12 cellular contexts compared by ENCODE assay signal in the genomic region with DNA sequence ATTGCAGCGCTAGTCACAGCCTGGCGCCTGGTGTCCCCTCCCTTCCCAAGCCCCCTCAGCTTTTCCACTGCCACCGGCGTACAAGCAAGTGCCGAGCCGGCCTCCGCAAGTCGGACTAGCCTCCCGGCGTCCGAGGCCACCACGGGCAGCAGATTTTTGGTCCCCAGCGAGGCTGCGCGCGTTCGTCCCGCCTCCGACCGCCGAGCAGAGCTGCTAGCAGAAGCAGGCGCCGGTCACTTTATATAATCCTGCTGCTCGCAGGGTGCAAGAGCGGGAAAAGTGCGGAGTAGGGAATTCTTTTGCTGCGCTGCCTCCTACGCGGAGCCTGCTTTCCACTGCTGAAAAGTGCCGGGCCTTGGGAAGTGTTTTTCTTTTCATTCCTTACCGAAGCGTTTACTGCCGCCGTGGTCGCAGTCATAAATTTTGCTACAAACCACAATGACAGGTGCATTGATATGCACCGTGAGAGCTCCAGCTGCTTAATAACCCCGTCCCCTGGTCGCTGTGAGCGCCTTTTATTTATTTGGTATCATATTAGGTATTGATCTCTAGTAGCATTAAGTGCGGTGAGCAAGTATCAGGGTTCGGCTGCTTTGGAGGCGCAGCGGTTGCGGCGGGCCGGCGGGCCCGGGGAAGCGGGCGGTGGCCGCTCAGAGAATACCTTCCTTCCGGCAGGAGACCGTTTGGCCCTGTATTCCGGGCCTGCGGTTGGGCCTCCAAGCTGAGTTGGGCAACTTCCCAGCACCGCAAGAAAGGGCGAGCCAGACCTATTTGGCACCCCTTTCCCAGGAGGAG. TPM values are rescaled to one million over a fixed set of nuclear protein-coding genes. Genes with fewer than 3 reads are reported as not detected.
DNase-seq lines count a peak whose midpoint lies in the region; FAIRE-seq and TF ChIP-seq lines count a peak whose summit lies in the region.
"Had no signal": no experiment of that assay in that cellular context is flagged by ENCODE, and none has a peak within 500 bp of the region (broad histone marks: within the 10 kb centered on the region; RNA-seq: fewer than 3 reads in every experiment).

No MANE protein-coding gene starts in this region.

- intact Hi-C loops in kidney (cut with DNase I), result no loop called here
- intact Hi-C loops in tibial artery (cut with DNase I; ENCODE audit: low total_unique reads), result no loop called here

- H3K4me3 Mint-ChIP-seq in activated T-cell treated with anti-CD3 and anti-CD28 coated beads, Interleukin-2, amount 50 U/mL, for 24 hours, result peak overlapping the region; percentile 36
- H3K4me3 Mint-ChIP-seq: activated B cell treated with CpG ODN at 0.5 μM for 24 hours had no signal

- no peak for FAIRE-seq in kidney (lab: Jason Lieb, UNC)
- FAIRE-seq: D721Med had no signal

- peak overlapping the region; percentile 90 to 95 for H3K27ac ChIP-seq in kidney (ENCODE audit: low read depth in 2 of 2, low read length in 2 of 2)
- no peak overlapping the region for H3K27ac ChIP-seq in tibial artery

- peaks cover 7 to 13% of the 10 kb centered on the region in 2 donors for H3K4me1 ChIP-seq in kidney (ENCODE audit: control insufficient read depth in 1 of 2, insufficient read depth in 1 of 2, low read depth in 1 of 2, low read length in 2 of 2)
- H3K4me1 ChIP-seq in tibial artery, result peaks cover 0 to 41% (median 22%) of the 10 kb centered on the region in 4 donors

- peak overlapping the region; percentile 26 to 70 for H3K9ac ChIP-seq in kidney (ENCODE audit: low read length in 2 of 2)

- in situ Hi-C loops in GM13976 (cut with MboI; ENCODE audit: low sequenced_read_pairs, unreplicated experiment), result no loop called here

- DNase-seq in activated T-cell treated with anti-CD3 and anti-CD28 coated beads, Interleukin-2, amount 50 U/mL, for 24 hours, result no peak
- DNase-seq in activated T-cell treated with anti-CD3 and anti-CD28 coated beads for 4 hours (no peak), kidney (peak; percentile 74), tibial artery (no peak), GM13976 (ENCODE audit: low spot score) (no peak), MG63 (no peak)
- DNase-seq: activated B cell treated with CpG ODN at 0.5 μM for 24 hours; effector memory CD4-positive, alpha-beta T cell; Kasumi-1 had no signal

- H3K4me1 Mint-ChIP-seq in activated T-cell treated with anti-CD3 and anti-CD28 coated beads, Interleukin-2, amount 50 U/mL, for 24 hours (ENCODE audit: low read depth), result peaks cover 18% of the 10 kb centered on the region
- H3K4me1 Mint-ChIP-seq: activated B cell treated with CpG ODN at 0.5 μM for 24 hours had no signal

- no peaks in the 10 kb centered on the region for H3K9me3 ChIP-seq in kidney (ENCODE audit: control insufficient read depth in 1 of 2, low read length in 2 of 2)
- H3K9me3 ChIP-seq in tibial artery, result peaks cover 0 to 7% (median 0%) of the 10 kb centered on the region in 3 donors
- H3K9me3 ChIP-seq in MG63, result no peaks in the 10 kb centered on the region

- H3K4me3 ChIP-seq in kidney (ENCODE audit: low read length in 2 of 2), result peak overlapping the region; percentile 48 to 65
- peak overlapping the region; percentile 6 to 33 for H3K4me3 ChIP-seq in tibial artery
- no peak overlapping the region for H3K4me3 ChIP-seq in MG63

- no peaks in the 10 kb centered on the region for H3K36me3 Mint-ChIP-seq in activated T-cell treated with anti-CD3 and anti-CD28 coated beads, Interleukin-2, amount 50 U/mL, for 24 hours (ENCODE audit: low read depth)

- H3K9me3 Mint-ChIP-seq in activated T-cell treated with anti-CD3 and anti-CD28 coated beads, Interleukin-2, amount 50 U/mL, for 24 hours, result no peaks in the 10 kb centered on the region

- no peaks in the 10 kb centered on the region for H3K36me3 ChIP-seq in kidney (ENCODE audit: control insufficient read depth in 1 of 2, insufficient read depth in 2 of 2, low read length in 2 of 2)
- H3K36me3 ChIP-seq in tibial artery, result no peaks in the 10 kb centered on the region
- no peaks in the 10 kb centered on the region for H3K36me3 ChIP-seq in MG63

- H3K27me3 ChIP-seq in tibial artery (peaks cover 0 to 66% of the 10 kb centered on the region in 2 donors), MG63 (no peaks in the 10 kb centered on the region)

- peak overlapping the region; percentile 33 for H3K27ac Mint-ChIP-seq in activated T-cell treated with anti-CD3 and anti-CD28 coated beads, Interleukin-2, amount 50 U/mL, for 24 hours
- H3K27ac Mint-ChIP-seq: activated B cell treated with CpG ODN at 0.5 μM for 24 hours had no signal

- TF ChIP-seq CTCF in kidney (IDR thresholded peaks at IDR 0.05; ENCODE audit: borderline replicate concordance, extremely low read depth, insufficient read depth) (no peak), tibial artery (IDR thresholded peaks at IDR 0.05) (no peak), GM13976 (IDR thresholded peaks at IDR 0.05; ENCODE audit: borderline replicate concordance, control extremely low read depth, extremely low read depth, insufficient read depth, missing control alignments) (no peak)

- H3K27me3 Mint-ChIP-seq in activated T-cell treated with anti-CD3 and anti-CD28 coated beads, Interleukin-2, amount 50 U/mL, for 24 hours, result peaks cover 94% of the 10 kb centered on the region

RNA-seq across cellular contexts. Expression of a gene that starts 7.9 kb away (rescaled TPM):
- total RNA-seq in kidney, result 29.3 TPM
- polyA plus RNA-seq in kidney (ENCODE audit: insufficient read depth, low read depth, low replicate concordance), result 16.9 TPM
- 0.32 and 1.5 TPM in 2 replicates for total RNA-seq in MG63 (2014; rRNA removed; shearing (Covaris generic); ENCODE audit: low replicate concordance)
- total RNA-seq: activated B cell treated with CpG ODN at 0.5 μM for 24 hours, liver had no signal
- polyA plus RNA-seq: AG04450, liver had no signal

RNA-seq across cellular contexts. Expression of a gene that starts 13.7 kb away (rescaled TPM):
- total RNA-seq in kidney, result 27.8 TPM
- polyA plus RNA-seq in kidney (ENCODE audit: insufficient read depth, low read depth, low replicate concordance), result 12.1 TPM
- total RNA-seq in MG63 (2014; rRNA removed; shearing (Covaris generic); ENCODE audit: low replicate concordance), result 0.26 TPM in 1 of 2 replicates, not detected in the other
- total RNA-seq: activated B cell treated with CpG ODN at 0.5 μM for 24 hours, liver had no signal
- polyA plus RNA-seq: AG04450, liver had no signal

RNA-seq across cellular contexts. Expression of a gene that starts 23.5 kb away (rescaled TPM):
- 11.3 TPM for total RNA-seq in kidney
- polyA plus RNA-seq in kidney (ENCODE audit: insufficient read depth, low read depth, low replicate concordance), result 4.3 TPM
- 0.20 TPM in 1 of 2 replicates, not detected in the other for total RNA-seq in MG63 (2014; rRNA removed; shearing (Covaris generic); ENCODE audit: low replicate concordance)
- total RNA-seq: activated B cell treated with CpG ODN at 0.5 μM for 24 hours, liver had no signal
- polyA plus RNA-seq: AG04450, liver had no signal

RNA-seq across cellular contexts. Expression of a gene that starts 35.5 kb away (rescaled TPM):
- total RNA-seq in kidney, result 76.5 TPM
- 122 TPM for polyA plus RNA-seq in kidney (ENCODE audit: insufficient read depth, low read depth, low replicate concordance)
- total RNA-seq in MG63 (2014; rRNA removed; shearing (Covaris generic); ENCODE audit: low replicate concordance), result 13.4 and 15.5 TPM in 2 replicates
- total RNA-seq: activated B cell treated with CpG ODN at 0.5 μM for 24 hours had no signal
- polyA plus RNA-seq: AG04450 had no signal

RNA-seq across cellular contexts. Expression of a gene that starts 42.5 kb away (rescaled TPM):
- total RNA-seq in kidney, result 36.5 TPM
- 36.4 TPM for polyA plus RNA-seq in kidney (ENCODE audit: insufficient read depth, low read depth, low replicate concordance)
- 0.16 and 2.3 TPM in 2 replicates for total RNA-seq in MG63 (2014; rRNA removed; shearing (Covaris generic); ENCODE audit: low replicate concordance)
- total RNA-seq: activated B cell treated with CpG ODN at 0.5 μM for 24 hours, liver had no signal
- polyA plus RNA-seq: AG04450 had no signal

Comparison
In these comparisons a context has a peak if more than half of its experiments do, and no peak if none do; other contexts are left out.
1. H3K27ac ChIP-seq: peak in kidney (2 of 2); none in tibial artery (0 of 2).
2. RNA of a gene that starts 7.9 kb away (total RNA-seq): 29.3 TPM in kidney (single experiment); 0.32 to 1.5 TPM in MG63; every median in the first group is over 10 times any median in the second.
3. RNA of a gene that starts 13.7 kb away (total RNA-seq): 27.8 TPM in kidney (single experiment); 0.26 TPM in MG63; every median in the first group is over 10 times any median in the second.
4. RNA of a gene that starts 23.5 kb away (total RNA-seq): 11.3 TPM in kidney (single experiment); 0.20 TPM in MG63; every median in the first group is over 10 times any median in the second.